9 cellular contexts compared by ENCODE assay signal in genomic region chr3:17431004-17431403, GRCh38.
DNase-seq lines count a peak whose midpoint lies in the region; ATAC-seq and TF ChIP-seq lines count a peak whose summit lies in the region.
"Had no signal": no experiment of that assay in that cellular context is flagged by ENCODE, and none has a peak within 500 bp of the region (broad histone marks: within the 10 kb centered on the region; RNA-seq: fewer than 3 reads in every experiment).

No MANE protein-coding gene starts in this region.

- H3K27me3 ChIP-seq in spleen (replicated peaks in 1 of 7): no peaks in the 10 kb centered on the region
- H3K27me3 ChIP-seq: neutrophil had no signal

- TF ChIP-seq CTCF in fibroblast of villous mesenchyme (IDR thresholded peaks at IDR 0.05; ENCODE audit: insufficient read depth, low read depth, low read length) (peak; percentile 45), spleen (IDR thresholded peaks at IDR 0.05 in 8 of 11, conservative IDR thresholded peaks at IDR 0.05 in 3 of 11) (peak in 8 of 11 experiments; percentile 17 to 49 (median 38))

- TF ChIP-seq POLR2A in spleen (IDR thresholded peaks at IDR 0.05): no peak

- WGBS in spleen, 5 donors: 22 to 41% (median 24%) methylated on average over 2 of the region's 2 CpGs

- intact Hi-C loops in spleen (cut with DNase I; ENCODE audit: low total_unique reads): loop anchor here (5.0 kb wide), 1 partner anchor 411 kb away; no protein-coding TSS in a partner anchor

- H3K4me3 ChIP-seq in fibroblast of villous mesenchyme (ENCODE audit: low read depth, low read length) (no peak overlapping the region), spleen (no peak overlapping the region)

- H3K36me3 ChIP-seq in spleen: peaks cover 0 to 12% (median 0%) of the 10 kb centered on the region in 6 donors
- H3K36me3 ChIP-seq: neutrophil had no signal

- no peak overlapping the region for H3K27ac ChIP-seq in spleen
- H3K27ac ChIP-seq: neutrophil had no signal

- in situ Hi-C loops in SK-MEL-5 (cut with HindIII; ENCODE audit: low pct_unique_long_range_greater_than_20kb, low sequenced_read_pairs): no loop called here

- ATAC-seq in HG03457 (IDR thresholded peaks at IDR 0.05; ENCODE audit: unreplicated experiment): no peak

- DNase-seq in GM03348 (ENCODE audit: low spot score) (peak; percentile 35), HT-29 (ENCODE audit: low spot score) (peak; percentile 52), SK-MEL-5 (ENCODE audit: low read depth, low spot score) (peak; percentile 61), fibroblast of villous mesenchyme (ENCODE audit: low read depth) (peak; percentile 42), spleen (no peak), germinal center (ENCODE audit: low spot score) (no peak), NCI-H187 treated with DMSO at 0.1 percent for 48 hours (lab: John Stamatoyannopoulos, UW) (no peak)

- no peaks in the 10 kb centered on the region for H3K9me3 ChIP-seq in spleen
- H3K9me3 ChIP-seq: neutrophil had no signal

- peaks cover 0 to 9% (median 0%) of the 10 kb centered on the region in 6 donors for H3K4me1 ChIP-seq in spleen

Comparison
In these comparisons a context has a peak if more than half of its experiments do, and no peak if none do; other contexts are left out.
1. DNase-seq: peak in GM03348 (single experiment), HT-29 (single experiment), SK-MEL-5 (single experiment) and fibroblast of villous mesenchyme (single experiment); none in spleen (single experiment), germinal center (single experiment) and NCI-H187 treated with DMSO at 0.1 percent for 48 hours (single experiment).